26 cellular contexts compared by ENCODE assay signal in genomic region chr2:172256886-172257285, GRCh38.
DNase-seq lines count a peak whose midpoint lies in the region; ATAC-seq, FAIRE-seq and TF ChIP-seq lines count a peak whose summit lies in the region.
"Had no signal": no experiment of that assay in that cellular context is flagged by ENCODE, and none has a peak within 500 bp of the region (broad histone marks: within the 10 kb centered on the region; RNA-seq: fewer than 3 reads in every experiment).

No MANE protein-coding gene starts in this region.

- H3K4me1 Mint-ChIP-seq in MCF 10A (ENCODE audit: insufficient read depth, unreplicated experiment) (peaks cover 38% of the 10 kb centered on the region), progenitor cell of endocrine pancreas (ENCODE audit: low read depth) (no peaks in the 10 kb centered on the region)
- H3K4me1 Mint-ChIP-seq: activated B cell treated with CpG ODN at 0.5 μM for 24 hours; central memory CD8-positive, alpha-beta T cell had no signal

- no peak overlapping the region for H3K4me2 ChIP-seq in endothelial cell of umbilical vein (ENCODE audit: insufficient read depth, low read length)
- H3K4me2 ChIP-seq: PC-9 had no signal

- dilution Hi-C loops in endothelial cell of umbilical vein (cut with MboI; ENCODE audit: extremely low pct_ligation_motif_present, low sequenced_read_pairs), result no loop called here

- POLR2A ChIA-PET in MCF 10A (lab: Yijun Ruan, JAX), result interaction anchor here (1.7 to 12.6 kb wide), 3 partner anchors 10 to 27 kb away, joined by 6 to 245 read pairs (median 6); no protein-coding TSS in a partner anchor
- POLR2A ChIA-PET in endothelial cell of umbilical vein (lab: Charles Lee), result no interaction called here

- no peaks in the 10 kb centered on the region for H3K27me3 ChIP-seq in breast epithelium
- H3K27me3 ChIP-seq in endothelial cell of umbilical vein (ENCODE audit: control insufficient read depth in 2 of 2, insufficient read depth in 2 of 2, low read length in 2 of 2), result no peaks in the 10 kb centered on the region

- CTCF ChIA-PET in MCF 10A (lab: Yijun Ruan, JAX) (interaction anchor here (0.7 to 5.1 kb wide), 5 partner anchors 21 to 450 kb away, joined by 3 to 33 read pairs (median 3); no protein-coding TSS in a partner anchor), endothelial cell of umbilical vein (lab: Charles Lee) (no interaction called here)

- no peak overlapping the region for H3K4me3 ChIP-seq in breast epithelium
- no peak overlapping the region for H3K4me3 ChIP-seq in endothelial cell of umbilical vein (replicated peaks in 1 of 3; ENCODE audit: insufficient read depth in 1 of 3, low read depth in 1 of 3, low read length in 3 of 3)
- H3K4me3 ChIP-seq: PC-9, thoracic aorta had no signal

- TF ChIP-seq CTCF in MCF 10A (IDR thresholded peaks at IDR 0.05; ENCODE audit: unreplicated experiment) (no peak), breast epithelium (IDR thresholded peaks at IDR 0.05) (no peak), endothelial cell of umbilical vein (IDR thresholded peaks at IDR 0.05; ENCODE audit: extremely low read depth in 1 of 2, insufficient read depth in 1 of 2, low read depth in 1 of 2, low read length in 2 of 2) (no peak), progenitor cell of endocrine pancreas (IDR thresholded peaks at IDR 0.05; ENCODE audit: unreplicated experiment) (no peak)

- H3K36me3 ChIP-seq in breast epithelium (no peaks in the 10 kb centered on the region), endothelial cell of umbilical vein (ENCODE audit: control insufficient read depth in 2 of 2, extremely low read depth in 1 of 2, insufficient read depth in 2 of 2, low read length in 2 of 2) (no peaks in the 10 kb centered on the region)
- H3K36me3 ChIP-seq: thoracic aorta had no signal

- intact Hi-C loops in MCF 10A (cut with micrococcal nuclease), result loop anchor here (10.0 kb wide), 1 partner anchor 168 kb away; the partner anchor contains the start of gene ITGA6
- intact Hi-C loops in breast epithelium (cut with DNase I; ENCODE audit: low total_unique reads), result loop anchor here (5.0 kb wide), 1 partner anchor 50 kb away; no protein-coding TSS in a partner anchor
- intact Hi-C loops in endothelial cell of umbilical vein (cut with micrococcal nuclease), result no loop called here

- no TSS peak for BruUV-seq in MCF 10A (replicated peaks; lab: Mats Ljungman, UMichigan)
- BruUV-seq in endothelial cell of umbilical vein (replicated peaks; lab: Mats Ljungman, UMichigan), result no TSS peak

- H3K27ac Mint-ChIP-seq in MCF 10A (ENCODE audit: low read depth, unreplicated experiment), result peak overlapping the region; percentile 84
- H3K27ac Mint-ChIP-seq in progenitor cell of endocrine pancreas, result no peak overlapping the region
- H3K27ac Mint-ChIP-seq: activated B cell treated with CpG ODN at 0.5 μM for 24 hours; activated naive CD4-positive, alpha-beta T cell treated with anti-CD3 and anti-CD28 coated beads, Interleukin-2, amount 10 ng/mL, durations not matched to agents 7 days and 5 days; natural killer cell treated with Interleukin-12 subunit alpha and Interleukin-12 subunit beta and Interleukin-15 and Interleukin-18, amount 100 ng/mL, for 72 hours; stimulated activated effector memory CD8-positive, alpha-beta T cell treated with anti-CD3 and anti-CD28 coated beads, Interleukin-12 subunit alpha, Interleukin-12 subunit beta, amount 100 ng/mL, for 72 hours had no signal

- no peaks in the 10 kb centered on the region for H3K27me3 Mint-ChIP-seq in MCF 10A (ENCODE audit: insufficient read depth, unreplicated experiment)
- H3K27me3 Mint-ChIP-seq in progenitor cell of endocrine pancreas, result peaks cover 4% of the 10 kb centered on the region

- H2AFZ ChIP-seq in endothelial cell of umbilical vein (ENCODE audit: low read depth, low read length), result peak overlapping the region; percentile 23
- H2AFZ ChIP-seq: PC-9 had no signal

- DNase-seq in MCF 10A (ENCODE audit: unreplicated experiment) (no peak), breast epithelium (ENCODE audit: low spot score in 2 of 2) (no peak), NCI-H748 (lab: John Stamatoyannopoulos, UW; ENCODE audit: unreplicated experiment) (peak; percentile 42), endothelial cell of umbilical vein (ENCODE audit: low read depth, low spot score) (no peak), stromal cell of bone marrow (ENCODE audit: low read depth) (peak; percentile 41), progenitor cell of endocrine pancreas (ENCODE audit: low spot score, unreplicated experiment) (no peak)
- no peak for DNase-seq in activated CD4-positive, alpha-beta T cell treated with anti-CD3 and anti-CD28 coated beads, Interleukin-2, amount 50 U/mL, for 1 hour
- DNase-seq: activated B cell treated with CpG ODN at 0.5 μM for 24 hours; activated CD8-positive, alpha-beta memory T cell treated with anti-CD3 and anti-CD28 coated beads for 24 hours; activated naive CD4-positive, alpha-beta T cell treated with anti-CD3 and anti-CD28 coated beads, Interleukin-2, amount 10 ng/mL, durations not matched to agents 7 days and 5 days; activated T-cell treated with anti-CD3 and anti-CD28 coated beads, Interleukin-2, amount 50 U/mL, for 48 hours; effector CD4-positive, alpha-beta T cell; GF-D8; KG1; left cardiac atrium; NCI-H1048; NCI-H774; PC-9 had no signal

- no peaks in the 10 kb centered on the region for H4K20me1 ChIP-seq in endothelial cell of umbilical vein (replicated peaks; ENCODE audit: control insufficient read depth, extremely low read depth, insufficient read depth, low read length)

- H3K36me3 Mint-ChIP-seq in MCF 10A (ENCODE audit: insufficient read depth, unreplicated experiment) (no peaks in the 10 kb centered on the region), progenitor cell of endocrine pancreas (ENCODE audit: insufficient read depth) (no peaks in the 10 kb centered on the region)
- H3K36me3 Mint-ChIP-seq: natural killer cell treated with Interleukin-12 subunit alpha and Interleukin-12 subunit beta and Interleukin-15 and Interleukin-18, amount 100 ng/mL, for 72 hours; stimulated activated effector memory CD8-positive, alpha-beta T cell treated with anti-CD3 and anti-CD28 coated beads, Interleukin-12 subunit alpha, Interleukin-12 subunit beta, amount 100 ng/mL, for 72 hours had no signal

- no peak overlapping the region for H3K27ac ChIP-seq in breast epithelium
- H3K27ac ChIP-seq in endothelial cell of umbilical vein (ENCODE audit: insufficient read depth, low read depth, low read length), result no peak overlapping the region
- H3K27ac ChIP-seq: C4-2B, PC-9, thoracic aorta had no signal

- H3K79me2 ChIP-seq in endothelial cell of umbilical vein (ENCODE audit: control insufficient read depth, insufficient read depth, low read length), result no peaks in the 10 kb centered on the region

- no peak for TF ChIP-seq POLR2A in breast epithelium (IDR thresholded peaks at IDR 0.05)
- TF ChIP-seq POLR2A in endothelial cell of umbilical vein (IDR thresholded peaks at IDR 0.05; ENCODE audit: low read depth, low read length), result no peak

- H3K9me1 ChIP-seq in endothelial cell of umbilical vein (replicated peaks; ENCODE audit: control insufficient read depth, extremely low read depth, insufficient read depth, low read length), result no peaks in the 10 kb centered on the region

- H3K9ac ChIP-seq in endothelial cell of umbilical vein (replicated peaks; ENCODE audit: extremely low read depth, insufficient read depth, low read length), result no peak overlapping the region

- no peak for ATAC-seq in HG03442 (IDR thresholded peaks at IDR 0.05; ENCODE audit: unreplicated experiment)
- ATAC-seq: esophagus mucosa; natural killer cell treated with Interleukin-12 subunit alpha and Interleukin-12 subunit beta and Interleukin-15 and Interleukin-18, amount 100 ng/mL, for 72 hours; stimulated activated effector memory CD8-positive, alpha-beta T cell treated with anti-CD3 and anti-CD28 coated beads, Interleukin-12 subunit alpha, Interleukin-12 subunit beta, amount 100 ng/mL, for 72 hours had no signal

- no peak for FAIRE-seq in endothelial cell of umbilical vein (lab: Jason Lieb, UNC)
- FAIRE-seq: A204.1 had no signal

- H3K9me3 Mint-ChIP-seq in MCF 10A (ENCODE audit: unreplicated experiment) (no peaks in the 10 kb centered on the region), progenitor cell of endocrine pancreas (ENCODE audit: low read depth) (no peaks in the 10 kb centered on the region)
- H3K9me3 Mint-ChIP-seq: activated B cell treated with CpG ODN at 0.5 μM for 24 hours; central memory CD8-positive, alpha-beta T cell; natural killer cell treated with Interleukin-12 subunit alpha and Interleukin-12 subunit beta and Interleukin-15 and Interleukin-18, amount 100 ng/mL, for 72 hours; stimulated activated effector memory CD8-positive, alpha-beta T cell treated with anti-CD3 and anti-CD28 coated beads, Interleukin-12 subunit alpha, Interleukin-12 subunit beta, amount 100 ng/mL, for 72 hours had no signal

- no peaks in the 10 kb centered on the region for H3K9me3 ChIP-seq in breast epithelium
- H3K9me3 ChIP-seq in endothelial cell of umbilical vein (replicated peaks; ENCODE audit: control insufficient read depth, insufficient read depth, low read length), result no peaks in the 10 kb centered on the region
- H3K9me3 ChIP-seq: thoracic aorta had no signal

- H3K4me1 ChIP-seq in breast epithelium, result no peaks in the 10 kb centered on the region
- peaks cover 19% of the 10 kb centered on the region for H3K4me1 ChIP-seq in endothelial cell of umbilical vein (ENCODE audit: control insufficient read depth, extremely low read depth, insufficient read depth, low read length)

- no peak overlapping the region for H3K4me3 Mint-ChIP-seq in MCF 10A (ENCODE audit: unreplicated experiment)
- H3K4me3 Mint-ChIP-seq in progenitor cell of endocrine pancreas (ENCODE audit: low read depth), result no peak overlapping the region
- H3K4me3 Mint-ChIP-seq: activated B cell treated with CpG ODN at 0.5 μM for 24 hours; activated naive CD4-positive, alpha-beta T cell treated with anti-CD3 and anti-CD28 coated beads, Interleukin-2, amount 10 ng/mL, durations not matched to agents 7 days and 5 days; central memory CD8-positive, alpha-beta T cell; natural killer cell treated with Interleukin-12 subunit alpha and Interleukin-12 subunit beta and Interleukin-15 and Interleukin-18, amount 100 ng/mL, for 72 hours; stimulated activated effector memory CD8-positive, alpha-beta T cell treated with anti-CD3 and anti-CD28 coated beads, Interleukin-12 subunit alpha, Interleukin-12 subunit beta, amount 100 ng/mL, for 72 hours had no signal

TF ChIP-seq in endothelial cell of umbilical vein, 7 proteins besides CTCF, POLR2A, EP300 and RAD21:
- TF ChIP-seq MYC (IDR thresholded peaks at IDR 0.05; ENCODE audit: low read depth, low read length), result no peak

Comparison
In these comparisons a context has a peak if more than half of its experiments do, and no peak if none do; other contexts are left out.
1. DNase-seq: peak in NCI-H748 (single experiment) and stromal cell of bone marrow (single experiment); none in MCF 10A (single experiment), breast epithelium (0 of 2), endothelial cell of umbilical vein (single experiment), progenitor cell of endocrine pancreas (single experiment) and activated CD4-positive, alpha-beta T cell treated with anti-CD3 and anti-CD28 coated beads, Interleukin-2, amount 50 U/mL, for 1 hour (single experiment).